8 cellular contexts compared by ENCODE assay signal in genomic region chrX:52990011-52990631, GRCh38. TPM values are rescaled to one million over a fixed set of nuclear protein-coding genes. Genes with fewer than 3 reads are reported as not detected.
DNase-seq lines count a peak whose midpoint lies in the region; ATAC-seq and TF ChIP-seq lines count a peak whose summit lies in the region.
"Not testable (repeated sequence)": the region's sequence is repeated elsewhere in the genome, so short reads cannot be mapped to it uniquely, and the experiment has no call there.

No MANE protein-coding gene starts in this region.

- H3K4me2 ChIP-seq in MM.1S (ENCODE audit: low read depth, low read length): not testable (repeated sequence)

- H3K79me2 ChIP-seq in MM.1S (ENCODE audit: low read length): peaks cover 16% of the 10 kb centered on the region

- 0% methylated on average over 1 to 2 of the region's 7 CpGs for WGBS in gastroesophageal sphincter (ENCODE audit: low coverage in 1 of 2), 2 donors

- H3K9me3 ChIP-seq in MM.1S (replicated peaks; ENCODE audit: insufficient read depth, low read length); gastroesophageal sphincter; tibial artery: not testable (repeated sequence)

- intact Hi-C loops in activated naive CD4-positive, alpha-beta T cell treated with anti-CD3 and anti-CD28 coated beads for 36 hours (cut with micrococcal nuclease): loop anchor here (2.0 kb wide), 1 partner anchor 415 kb away; no protein-coding TSS in a partner anchor
- intact Hi-C loops in tibial artery (cut with DNase I; ENCODE audit: low total_unique reads): not testable (repeated sequence)

- ATAC-seq in gastroesophageal sphincter: peak; percentile 69

- TF ChIP-seq EP300 in gastroesophageal sphincter (IDR thresholded peaks at IDR 0.05): not testable (repeated sequence)

- not testable (repeated sequence) for H4K20me1 ChIP-seq in MM.1S (ENCODE audit: insufficient read depth, low read length)

- H3K9ac ChIP-seq in MM.1S (ENCODE audit: low read length): not testable (repeated sequence)

- not testable (repeated sequence) for H3K27me3 Mint-ChIP-seq in activated naive CD4-positive, alpha-beta T cell treated with anti-CD3 and anti-CD28 coated beads for 36 hours (ENCODE audit: low read depth); osteocyte (ENCODE audit: unreplicated experiment)

- DNase-seq in GM10266 (ENCODE audit: extremely low spot score) (peak; percentile 25), HCEC 1CT (peak; percentile 35), MM.1S (peak; percentile 48), T follicular helper cell (ENCODE audit: low read depth) (peak; percentile 29), osteocyte (ENCODE audit: extremely low spot score, unreplicated experiment) (peak; percentile 84), tibial artery (peak; percentile 50 to 72)
- peak; percentile 79 for DNase-seq in activated naive CD4-positive, alpha-beta T cell treated with anti-CD3 and anti-CD28 coated beads for 36 hours

- H3K4me1 ChIP-seq in MM.1S (ENCODE audit: low read length): not testable (repeated sequence)
- H3K4me1 ChIP-seq in gastroesophageal sphincter: peaks cover 0 to 29% (median 7%) of the 10 kb centered on the region in 3 donors
- peaks cover 0 to 29% (median 12%) of the 10 kb centered on the region in 4 donors for H3K4me1 ChIP-seq in tibial artery

- TF ChIP-seq POLR2A in gastroesophageal sphincter (IDR thresholded peaks at IDR 0.05): not testable (repeated sequence)

- peaks cover 23% of the 10 kb centered on the region for H3K4me1 Mint-ChIP-seq in activated naive CD4-positive, alpha-beta T cell treated with anti-CD3 and anti-CD28 coated beads for 36 hours (ENCODE audit: low read depth)
- H3K4me1 Mint-ChIP-seq in osteocyte (ENCODE audit: unreplicated experiment): not testable (repeated sequence)

- H3K27ac ChIP-seq in MM.1S (ENCODE audit: low read length): not testable (repeated sequence)
- H3K27ac ChIP-seq in gastroesophageal sphincter (peak overlapping the region in 2 of 4 donors; percentile 38 to 52), tibial artery (peak overlapping the region; percentile 41 to 44)

- not testable (repeated sequence) for H2AFZ ChIP-seq in MM.1S (ENCODE audit: low read length)

- CTCF ChIA-PET in activated naive CD4-positive, alpha-beta T cell treated with anti-CD3 and anti-CD28 coated beads for 36 hours (lab: Charles Lee): interaction anchor here (0.7 to 2.5 kb wide), 5 partner anchors 11 to 100 kb away, joined by 3 to 12 read pairs (median 3); no protein-coding TSS in a partner anchor

- H3F3A ChIP-seq in MM.1S (ENCODE audit: insufficient read depth, low read length): not testable (repeated sequence)

- not testable (repeated sequence) for H3K4me3 Mint-ChIP-seq in activated naive CD4-positive, alpha-beta T cell treated with anti-CD3 and anti-CD28 coated beads for 36 hours; osteocyte (ENCODE audit: unreplicated experiment)

- H3K36me3 Mint-ChIP-seq in activated naive CD4-positive, alpha-beta T cell treated with anti-CD3 and anti-CD28 coated beads for 36 hours (ENCODE audit: low read depth); osteocyte (ENCODE audit: unreplicated experiment): not testable (repeated sequence)

- H3K9me3 Mint-ChIP-seq in activated naive CD4-positive, alpha-beta T cell treated with anti-CD3 and anti-CD28 coated beads for 36 hours: not testable (repeated sequence)
- H3K9me3 Mint-ChIP-seq in osteocyte (ENCODE audit: unreplicated experiment): peaks cover 11% of the 10 kb centered on the region

- H3K9me2 ChIP-seq in MM.1S (replicated peaks; ENCODE audit: insufficient read depth, low read length): not testable (repeated sequence)

- H3K36me3 ChIP-seq in MM.1S (replicated peaks; ENCODE audit: insufficient read depth, low read length); gastroesophageal sphincter; tibial artery: not testable (repeated sequence)

- not testable (repeated sequence) for H3K27me3 ChIP-seq in MM.1S (replicated peaks; ENCODE audit: insufficient read depth, low read length); gastroesophageal sphincter; tibial artery

- H3K4me3 ChIP-seq in MM.1S (ENCODE audit: low read length); gastroesophageal sphincter; tibial artery: not testable (repeated sequence)

- peak overlapping the region; percentile 78 for H3K27ac Mint-ChIP-seq in activated naive CD4-positive, alpha-beta T cell treated with anti-CD3 and anti-CD28 coated beads for 36 hours
- peak overlapping the region; percentile 63 for H3K27ac Mint-ChIP-seq in osteocyte (ENCODE audit: unreplicated experiment)

- TF ChIP-seq CTCF in GM10266 (IDR thresholded peaks at IDR 0.05; ENCODE audit: control insufficient read depth, insufficient read depth, low read depth, missing control alignments): peak; percentile 60
- peak; percentile 54 for TF ChIP-seq CTCF in MM.1S (IDR thresholded peaks at IDR 0.05; ENCODE audit: low read length)
- peak; percentile 28 to 61 (median 43) for TF ChIP-seq CTCF in gastroesophageal sphincter (IDR thresholded peaks at IDR 0.05)
- TF ChIP-seq CTCF in osteocyte (IDR thresholded peaks at IDR 0.05): peak; percentile 63
- TF ChIP-seq CTCF in tibial artery (IDR thresholded peaks at IDR 0.05): peak; percentile 47 to 48

RNA-seq across cellular contexts. Expression of gene FAM156A, which starts 31.8 kb away (rescaled TPM):
- total RNA-seq in activated naive CD4-positive, alpha-beta T cell treated with anti-CD3 and anti-CD28 coated beads for 36 hours: 10 to 100 TPM; 17.9 to 19.7 TPM
- 10 to 100 TPM in 2 of 4 donors, 1 to 10 TPM in 2; 2.6 to 14.1 (median 10.7) TPM for total RNA-seq in gastroesophageal sphincter
- 23.9 and 27.4 TPM in 2 replicates for total RNA-seq in osteocyte

RNA-seq across cellular contexts. Expression of gene GPR173, which starts 58.5 kb away (rescaled TPM):
- total RNA-seq in activated naive CD4-positive, alpha-beta T cell treated with anti-CD3 and anti-CD28 coated beads for 36 hours: under 1 TPM in 1 of 2 experiments, not detected in 1; 0.05 TPM
- total RNA-seq in gastroesophageal sphincter (1 to 10 TPM in 2 of 4 donors, under 1 TPM in 2; 0.67 to 2.5 (median 0.99) TPM), osteocyte (12.6 and 17.3 TPM in 2 replicates)

Comparison
In these comparisons a context has a peak if more than half of its experiments do, and no peak if none do; other contexts are left out.
1. DNase-seq: peak in every context shown above with its lines; median percentile 84 in osteocyte; 79 in activated naive CD4-positive, alpha-beta T cell treated with anti-CD3 and anti-CD28 coated beads for 36 hours; 61 in tibial artery; 48 in MM.1S; 35 in HCEC 1CT; 29 in T follicular helper cell; 25 in GM10266.